In genomic region chr2:76700894-76701293, GRCh38 we compare ENCODE assay signal across 30 cellular contexts.
"Had no signal": no experiment of that assay in that cellular context is flagged by ENCODE, and none has a peak within 500 bp of the region (broad histone marks: within the 10 kb centered on the region; RNA-seq: fewer than 3 reads in every experiment).

No MANE protein-coding gene starts in this region.

- H3K27ac ChIP-seq: adrenal gland, ascending aorta, body of pancreas, brain microvascular endothelial cell, breast epithelium, cardiac muscle cell had no signal

- H3K9me3 ChIP-seq: adrenal gland, ascending aorta, body of pancreas, breast epithelium had no signal

- H3K27me3 ChIP-seq: adrenal gland, ascending aorta, body of pancreas, brain microvascular endothelial cell, breast epithelium, cardiac muscle cell had no signal

- H3K36me3 ChIP-seq: adrenal gland, ascending aorta, brain microvascular endothelial cell, breast epithelium, cardiac muscle cell had no signal

- DNase-seq: activated effector memory CD4-positive, alpha-beta T cell treated with anti-CD3 and anti-CD28 coated beads, Interleukin-2, amount 50 U/mL, for 16 hours; activated effector memory CD4-positive, alpha-beta T cell treated with Interleukin-2 at 50 U/mL for 16 hours; activated gamma-delta T cell; activated gamma-delta T cell treated with Interleukin-2 at 50 U/mL for 16 hours; activated naive CD4-positive, alpha-beta T cell; activated naive CD4-positive, alpha-beta T cell treated with anti-CD3 and anti-CD28 coated beads for 36 hours; activated naive CD4-positive, alpha-beta T cell treated with anti-CD3 and anti-CD28 coated beads, Interleukin-2, amount 10 ng/mL, durations not matched to agents 7 days and 5 days; activated naive CD4-positive, alpha-beta T cell treated with anti-CD3 and anti-CD28 coated beads, Interleukin-2, amount 50 U/mL, for 16 hours; activated naive CD4-positive, alpha-beta T cell treated with Interleukin-2 at 50 U/mL for 16 hours; activated naive CD8-positive, alpha-beta T cell treated with anti-CD3 and anti-CD28 coated beads for 36 hours; activated naive CD8-positive, alpha-beta T cell treated with anti-CD3 and anti-CD28 coated beads, Interleukin-2, amount 10 ng/mL, durations not matched to agents 7 days and 5 days; activated naive CD8-positive, alpha-beta T cell treated with anti-CD3 and anti-CD28 coated beads, Interleukin-2, amount 50 U/mL, for 24 hours; activated T-cell treated with anti-CD3 and anti-CD28 coated beads, Interleukin-2, amount 50 U/mL, for 1 hour; activated T-cell treated with anti-CD3 and anti-CD28 coated beads, Interleukin-2, amount 50 U/mL, for 24 hours; activated T-cell treated with anti-CD3 and anti-CD28 coated beads, Interleukin-2, amount 50 U/mL, for 4 hours; activated T-cell treated with anti-CD3 and anti-CD28 coated beads, Interleukin-2, amount 50 U/mL, for 48 hours; activated T-cell treated with anti-CD3 and anti-CD28 coated beads, Interleukin-2, amount 50 U/mL, for 72 hours; adrenal gland; amniotic stem cell; amygdala; anterior cingulate cortex; aorta; body of pancreas; brain microvascular endothelial cell; caudate nucleus; central memory CD4-positive, alpha-beta T cell; cerebellar nuclear complex had no signal

- H3K4me3 ChIP-seq: adrenal gland, ascending aorta, body of pancreas, breast epithelium, cardiac muscle cell had no signal
